In genomic region chr3:8481380-8481779, GRCh38 we compare ENCODE assay signal across 16 cellular contexts. TPM values are rescaled to one million over a fixed set of nuclear protein-coding genes. Genes with fewer than 3 reads are reported as not detected.
A peak's percentile ranks its signal among the peaks of the same experiment; 100 is the strongest.
DNase-seq lines count a peak whose midpoint lies in the region; ATAC-seq, FAIRE-seq and TF ChIP-seq lines count a peak whose summit lies in the region.
"Had no signal": no experiment of that assay in that cellular context is flagged by ENCODE, and none has a peak within 500 bp of the region (broad histone marks: within the 10 kb centered on the region; RNA-seq: fewer than 3 reads in every experiment).

No MANE protein-coding gene starts in this region.

- no peak overlapping the region for H3K4me3 ChIP-seq in endothelial cell of umbilical vein (replicated peaks in 1 of 3; ENCODE audit: insufficient read depth in 1 of 3, low read depth in 1 of 3, low read length in 3 of 3)
- H3K4me3 ChIP-seq in parathyroid adenoma (ENCODE audit: low read depth, low read length), result no peak overlapping the region

- CTCF ChIA-PET in endothelial cell of umbilical vein (lab: Charles Lee), result interaction anchor here (1.0 to 2.0 kb wide), 4 partner anchors 36 to 126 kb away, joined by 3 to 13 read pairs (median 4); no protein-coding TSS in a partner anchor

- H3K4me1 ChIP-seq in endothelial cell of umbilical vein (ENCODE audit: control insufficient read depth, extremely low read depth, insufficient read depth, low read length), result peaks cover 16% of the 10 kb centered on the region
- no peaks in the 10 kb centered on the region for H3K4me1 ChIP-seq in parathyroid adenoma

- no peak for TF ChIP-seq POLR2A in endothelial cell of umbilical vein (IDR thresholded peaks at IDR 0.05; ENCODE audit: low read depth, low read length)

- no peak overlapping the region for H3K9ac ChIP-seq in endothelial cell of umbilical vein (replicated peaks; ENCODE audit: extremely low read depth, insufficient read depth, low read length)
- H3K9ac ChIP-seq in parathyroid adenoma, result no peak overlapping the region

- H3K36me3 ChIP-seq in endothelial cell of umbilical vein (ENCODE audit: control insufficient read depth in 2 of 2, extremely low read depth in 1 of 2, insufficient read depth in 2 of 2, low read length in 2 of 2), result no peaks in the 10 kb centered on the region
- H3K36me3 ChIP-seq in parathyroid adenoma (ENCODE audit: control insufficient read depth, insufficient read depth, low read length), result no peaks in the 10 kb centered on the region

- H3K27me3 ChIP-seq in endothelial cell of umbilical vein (ENCODE audit: control insufficient read depth in 2 of 2, insufficient read depth in 2 of 2, low read length in 2 of 2), result no peaks in the 10 kb centered on the region
- no peaks in the 10 kb centered on the region for H3K27me3 ChIP-seq in parathyroid adenoma (ENCODE audit: control insufficient read depth, insufficient read depth, low read length)

- peak; percentile 71 for DNase-seq in OCI-M1 (lab: John Stamatoyannopoulos, UW)
- DNase-seq in endothelial cell of umbilical vein (ENCODE audit: low read depth, low spot score), result peak; percentile 19
- no peak for DNase-seq in cerebellar nuclear complex (lab: John Stamatoyannopoulos, UW)
- no peak for DNase-seq in activated effector memory CD4-positive, alpha-beta T cell treated with Interleukin-2 at 50 U/mL for 16 hours
- no peak for DNase-seq in COLO829 (ENCODE audit: low spot score)
- DNase-seq: activated naive CD8-positive, alpha-beta T cell treated with anti-CD3 and anti-CD28 coated beads, Interleukin-2, amount 10 ng/mL, durations not matched to agents 7 days and 5 days; activated T-cell treated with anti-CD3 and anti-CD28 coated beads, Interleukin-2, amount 50 U/mL, for 72 hours; COR-L47; effector CD8-positive, alpha-beta T cell; kidney glomerular epithelial cell; NCI-H2029; stimulated activated naive CD4-positive, alpha-beta T cell had no signal

- intact Hi-C loops in endothelial cell of umbilical vein (cut with micrococcal nuclease), result no loop called here

- ATAC-seq in GM19467 (IDR thresholded peaks at IDR 0.05; ENCODE audit: unreplicated experiment), result no peak
- ATAC-seq: activated T-cell treated with anti-CD3 and anti-CD28 coated beads, Interleukin-2, amount 50 U/mL, for 72 hours had no signal

- no peaks in the 10 kb centered on the region for H4K20me1 ChIP-seq in endothelial cell of umbilical vein (replicated peaks; ENCODE audit: control insufficient read depth, extremely low read depth, insufficient read depth, low read length)

- dilution Hi-C loops in endothelial cell of umbilical vein (cut with MboI; ENCODE audit: extremely low pct_ligation_motif_present, low sequenced_read_pairs), result no loop called here

- BruUV-seq in endothelial cell of umbilical vein (replicated peaks; lab: Mats Ljungman, UMichigan), result no TSS peak

- TF ChIP-seq CTCF in C4-2B (conservative IDR thresholded peaks at IDR 0.05) (peak; percentile 7; the same call in 1 of the 2 replicates), endothelial cell of umbilical vein (IDR thresholded peaks at IDR 0.05; ENCODE audit: extremely low read depth in 1 of 2, insufficient read depth in 1 of 2, low read depth in 1 of 2, low read length in 2 of 2) (no peak), parathyroid adenoma (IDR thresholded peaks at IDR 0.05) (peak; percentile 15)

- H3K9me1 ChIP-seq in endothelial cell of umbilical vein (replicated peaks; ENCODE audit: control insufficient read depth, extremely low read depth, insufficient read depth, low read length), result no peaks in the 10 kb centered on the region

- no peaks in the 10 kb centered on the region for H3K9me3 ChIP-seq in endothelial cell of umbilical vein (replicated peaks; ENCODE audit: control insufficient read depth, insufficient read depth, low read length)
- no peaks in the 10 kb centered on the region for H3K9me3 ChIP-seq in parathyroid adenoma (ENCODE audit: control insufficient read depth, low read length)

- POLR2A ChIA-PET in endothelial cell of umbilical vein (lab: Charles Lee), result no interaction called here

- FAIRE-seq in endothelial cell of umbilical vein (lab: Jason Lieb, UNC), result no peak
- FAIRE-seq: H54 had no signal

- H2AFZ ChIP-seq in endothelial cell of umbilical vein (ENCODE audit: low read depth, low read length) (no peak overlapping the region), parathyroid adenoma (no peak overlapping the region)

- H3K27ac ChIP-seq in C4-2B, result no peak overlapping the region; the same call in 1 of the 2 replicates
- no peak overlapping the region for H3K27ac ChIP-seq in endothelial cell of umbilical vein (ENCODE audit: insufficient read depth, low read depth, low read length)
- H3K27ac ChIP-seq in parathyroid adenoma, result no peak overlapping the region

- H3K79me2 ChIP-seq in endothelial cell of umbilical vein (ENCODE audit: control insufficient read depth, insufficient read depth, low read length) (no peaks in the 10 kb centered on the region), parathyroid adenoma (no peaks in the 10 kb centered on the region)

- no peak overlapping the region for H3K4me2 ChIP-seq in endothelial cell of umbilical vein (ENCODE audit: insufficient read depth, low read length)
- no peak overlapping the region for H3K4me2 ChIP-seq in parathyroid adenoma (ENCODE audit: low read length)

TF ChIP-seq in endothelial cell of umbilical vein, 7 proteins besides CTCF, POLR2A, EP300 and RAD21:
- no peak for TF ChIP-seq GATA2 (IDR thresholded peaks at IDR 0.05; ENCODE audit: insufficient read depth, insufficient read length, low read depth, low read length)
- TF ChIP-seq JUN (IDR thresholded peaks at IDR 0.05; ENCODE audit: borderline replicate concordance, insufficient read depth, insufficient read length, low read depth), result no peak
- TF ChIP-seq FOS (IDR thresholded peaks at IDR 0.05; ENCODE audit: borderline replicate concordance, insufficient read depth, low read length), result no peak
- TF ChIP-seq POLR2AphosphoS5 (IDR thresholded peaks at IDR 0.05; ENCODE audit: insufficient read depth, low read depth, low read length), result no peak
- TF ChIP-seq MYC (IDR thresholded peaks at IDR 0.05; ENCODE audit: low read depth, low read length), result no peak
- no peak for TF ChIP-seq EZH2 (IDR thresholded peaks at IDR 0.05; ENCODE audit: borderline replicate concordance, low read depth, low read length, severe bottlenecking)
- no peak for TF ChIP-seq MAX (IDR thresholded peaks at IDR 0.05; ENCODE audit: insufficient read depth, insufficient read length)

RNA-seq across cellular contexts. Expression of gene LMCD1, which starts 20.2 kb away (rescaled TPM):
- 11.1 and 14.5 TPM in 2 replicates for total RNA-seq in endothelial cell of umbilical vein
- polyA plus RNA-seq in endothelial cell of umbilical vein, result 7.6 and 11.4 TPM in 2 replicates
- 10.9 and 12.3 TPM in 2 replicates for polyA plus RNA-seq in endothelial cell of umbilical vein (2011; cell fraction: cytosol; rRNA removed)
- polyA plus RNA-seq in endothelial cell of umbilical vein (2011; cell fraction: nucleus; rRNA removed), result 11.8 and 12.1 TPM in 2 replicates
- polyA plus RNA-seq in endothelial cell of umbilical vein (2012), result 11.6 and 15.5 TPM in 2 replicates
- 5.8 and 12.4 TPM in 2 replicates for polyA minus RNA-seq in endothelial cell of umbilical vein
- polyA minus RNA-seq in endothelial cell of umbilical vein (2011; cell fraction: cytosol; rRNA and poly(A)+ RNA removed), result not detected
- 10.3 and 13.6 TPM in 2 replicates for polyA minus RNA-seq in endothelial cell of umbilical vein (2011; cell fraction: nucleus; rRNA and poly(A)+ RNA removed)

Comparison
In these comparisons a context has a peak if more than half of its experiments do, and no peak if none do; other contexts are left out.
1. CTCF ChIP-seq: peak in C4-2B (single experiment) and parathyroid adenoma (single experiment); none in endothelial cell of umbilical vein (0 of 2).
2. DNase-seq: peak in OCI-M1 (single experiment) and endothelial cell of umbilical vein (single experiment); none in cerebellar nuclear complex (0 of 2), activated effector memory CD4-positive, alpha-beta T cell treated with Interleukin-2 at 50 U/mL for 16 hours (single experiment) and COLO829 (single experiment).